In genomic region chr7:51265066-51265907, GRCh38 we compare ENCODE assay signal across 1 cellular context.
TF ChIP-seq lines count a peak whose summit lies in the region.

No MANE protein-coding gene starts in this region.

TF ChIP-seq in HepG2, 621 proteins besides CTCF, POLR2A, EP300 and RAD21 (continued from another document and continues in another):
- TF ChIP-seq MLXIP (CRISPR knock-in tag; IDR thresholded peaks at IDR 0.05; ENCODE audit: borderline replicate concordance) (no peak), ZNF383 (CRISPR knock-in tag; IDR thresholded peaks at IDR 0.05; ENCODE audit: borderline replicate concordance) (no peak), RAD51 (IDR thresholded peaks at IDR 0.05; ENCODE audit: borderline replicate concordance) (no peak), ZNF770 (CRISPR knock-in tag; IDR thresholded peaks at IDR 0.05) (no peak), ZMAT3 (CRISPR knock-in tag; conservative IDR thresholded peaks at IDR 0.05) (no peak), ZBTB7B (CRISPR knock-in tag; IDR thresholded peaks at IDR 0.05) (no peak), SRSF9 (IDR thresholded peaks at IDR 0.05; ENCODE audit: borderline replicate concordance, insufficient read depth, low read depth, low read length, poor library complexity, severe bottlenecking) (no peak), ZFP37 (CRISPR knock-in tag; IDR thresholded peaks at IDR 0.05; ENCODE audit: borderline replicate concordance) (0 out of 2 replicates have a peak, but pooled peaks have one; percentile 25), ZNF776 (CRISPR knock-in tag; IDR thresholded peaks at IDR 0.05) (no peak), THAP7 (CRISPR knock-in tag; IDR thresholded peaks at IDR 0.05) (no peak), ZNF768 (CRISPR knock-in tag; IDR thresholded peaks at IDR 0.05) (no peak), ZNF282 (IDR thresholded peaks at IDR 0.05; ENCODE audit: partially characterized antibody) (no peak), ZNF281 (CRISPR knock-in tag; IDR thresholded peaks at IDR 0.05; ENCODE audit: borderline replicate concordance) (no peak), RFXAP (CRISPR knock-in tag; IDR thresholded peaks at IDR 0.05; ENCODE audit: borderline replicate concordance) (no peak), MLX (CRISPR knock-in tag; IDR thresholded peaks at IDR 0.05) (peak; percentile 99), TCF7L2 (IDR thresholded peaks at IDR 0.05; ENCODE audit: low read depth, low read length) (no peak), RXRA (CRISPR knock-in tag; IDR thresholded peaks at IDR 0.05) (0 out of 2 replicates have a peak, but pooled peaks have one; percentile 23), KAT8 (CRISPR knock-in tag; IDR thresholded peaks at IDR 0.05) (no peak), MBNL3 (CRISPR knock-in tag; conservative IDR thresholded peaks at IDR 0.05) (no peak), HIVEP1 (CRISPR knock-in tag; IDR thresholded peaks at IDR 0.05) (no peak), ZNF101 (CRISPR knock-in tag; IDR thresholded peaks at IDR 0.05; ENCODE audit: borderline replicate concordance, low read depth) (no peak), ZNF670 (CRISPR knock-in tag; IDR thresholded peaks at IDR 0.05; ENCODE audit: borderline replicate concordance) (no peak), ZNF263 (CRISPR knock-in tag; IDR thresholded peaks at IDR 0.05) (0 out of 2 replicates have a peak, but pooled peaks have one; percentile 36), SSRP1 (CRISPR knock-in tag; IDR thresholded peaks at IDR 0.05) (no peak), REST (IDR thresholded peaks at IDR 0.05; ENCODE audit: borderline replicate concordance in 1 of 2, low read depth in 1 of 2, low read length in 2 of 2) (no peak), ZNF280B (CRISPR knock-in tag; IDR thresholded peaks at IDR 0.05; ENCODE audit: borderline replicate concordance) (no peak), XBP1 (CRISPR knock-in tag; IDR thresholded peaks at IDR 0.05) (no peak), CBX5 (CRISPR knock-in tag; IDR thresholded peaks at IDR 0.05; ENCODE audit: borderline replicate concordance) (no peak), ZMAT5 (CRISPR knock-in tag; IDR thresholded peaks at IDR 0.05; ENCODE audit: borderline replicate concordance, low read depth) (no peak), PITX1 (CRISPR knock-in tag; IDR thresholded peaks at IDR 0.05) (peak; percentile 88), CSRNP1 (CRISPR knock-in tag; IDR thresholded peaks at IDR 0.05) (no peak), SP1 (IDR thresholded peaks at IDR 0.05) (no peak), SP1 (CRISPR knock-in tag; IDR thresholded peaks at IDR 0.05) (no peak), NR2F2 (IDR thresholded peaks at IDR 0.05; ENCODE audit: borderline replicate concordance, low read depth) (peak; percentile 66; the same call in 1 of the 2 replicates), FOXA3 (CRISPR knock-in tag; IDR thresholded peaks at IDR 0.05) (peak; percentile 51), ZNF432 (CRISPR knock-in tag; IDR thresholded peaks at IDR 0.05; ENCODE audit: borderline replicate concordance) (no peak), ZNF441 (CRISPR knock-in tag; IDR thresholded peaks at IDR 0.05; ENCODE audit: borderline replicate concordance) (no peak), ZNF652 (CRISPR knock-in tag; IDR thresholded peaks at IDR 0.05; ENCODE audit: borderline replicate concordance, low read depth) (no peak), GABPA (IDR thresholded peaks at IDR 0.05; ENCODE audit: low read depth, low read length) (no peak), GABPA (CRISPR knock-in tag; IDR thresholded peaks at IDR 0.05; ENCODE audit: low read depth) (no peak), PRDM10 (CRISPR knock-in tag; IDR thresholded peaks at IDR 0.05; ENCODE audit: low read depth) (no peak), ZNF510 (CRISPR knock-in tag; IDR thresholded peaks at IDR 0.05; ENCODE audit: low read depth) (no peak)
